Comparison of ENCODE assay signal across 24 cellular contexts in the genomic region with DNA sequence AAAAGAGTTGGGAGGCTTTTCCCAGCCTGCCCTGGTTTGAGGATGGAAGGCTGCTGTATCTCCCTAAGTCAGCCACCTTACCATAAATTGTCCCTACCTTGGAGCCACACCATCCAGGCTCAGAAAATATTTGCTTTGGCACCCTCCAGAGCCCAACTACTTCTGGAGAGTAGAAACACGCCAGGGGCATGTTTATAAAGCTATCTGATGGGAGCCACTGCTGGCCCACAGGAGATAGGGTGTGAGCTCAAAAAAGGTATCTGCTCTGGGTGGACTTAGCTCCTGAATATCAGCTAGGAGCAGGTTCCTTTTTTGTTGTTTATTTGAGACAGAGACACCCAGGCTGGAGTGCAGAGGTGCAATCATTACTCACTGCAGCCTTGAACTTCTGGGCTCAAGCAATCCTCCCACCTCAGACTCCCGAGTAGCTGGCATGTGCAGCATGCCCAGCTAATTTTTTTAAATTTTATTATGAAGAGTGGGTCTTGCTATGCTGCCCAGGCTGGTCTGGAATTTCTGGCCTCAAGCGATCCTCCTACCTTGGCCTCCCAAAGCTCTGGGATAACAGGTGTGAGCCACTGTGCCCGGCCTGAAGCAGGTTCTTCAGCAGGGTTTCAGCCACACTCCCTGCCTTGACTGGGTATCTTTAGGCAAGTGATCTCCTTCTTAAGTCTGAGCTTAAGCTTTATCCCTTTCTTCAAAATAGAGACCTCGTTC.
"Had no signal": no experiment of that assay in that cellular context is flagged by ENCODE, and none has a peak within 500 bp of the region (broad histone marks: within the 10 kb centered on the region; RNA-seq: fewer than 3 reads in every experiment).

No MANE protein-coding gene starts in this region.

- H3K9me3 ChIP-seq: esophagus squamous epithelium, lower lobe of right lung, right atrium auricular region, thoracic aorta, upper lobe of right lung, uterus had no signal

- H3K4me1 ChIP-seq: esophagus squamous epithelium, heart right ventricle, left ventricle myocardium inferior, lower lobe of right lung, parathyroid adenoma, right atrium auricular region, spleen, tibial nerve, upper lobe of right lung, uterus had no signal

- H3K4me3 Mint-ChIP-seq: effector memory CD8-positive, alpha-beta T cell; naive thymus-derived CD8-positive, alpha-beta T cell had no signal

- H3K27me3 ChIP-seq: esophagus squamous epithelium, right atrium auricular region, tibial nerve, upper lobe of right lung, uterus had no signal

- H3K36me3 ChIP-seq: esophagus squamous epithelium, heart right ventricle, left ventricle myocardium inferior, lower lobe of right lung, right atrium auricular region, spleen, thoracic aorta, tibial nerve, upper lobe of right lung, uterus had no signal

- H3K4me3 ChIP-seq: esophagus squamous epithelium, heart right ventricle, left ventricle myocardium inferior, lower lobe of right lung, right atrium auricular region, skin epidermis, spleen, thoracic aorta, tibial nerve, upper lobe of right lung, uterus had no signal

- H3K27ac Mint-ChIP-seq: effector memory CD8-positive, alpha-beta T cell; naive thymus-derived CD8-positive, alpha-beta T cell; progenitor cell of endocrine pancreas had no signal

- ATAC-seq: effector memory CD8-positive, alpha-beta T cell; lower lobe of right lung; naive thymus-derived CD8-positive, alpha-beta T cell; stimulated activated naive CD8-positive, alpha-beta T cell treated with anti-CD3 and anti-CD28 coated beads, Interleukin-15, Interleukin-2, amounts not matched to agents 100 U/mL and 50 U/mL, for 24 hours; upper lobe of right lung had no signal

- DNase-seq: cerebellar nuclear complex; cortex of kidney; effector memory CD8-positive, alpha-beta T cell; erythroblast; esophagus squamous epithelium; foreskin melanocyte; glutamatergic neuron; hippocampal formation; left ventricle myocardium inferior; lower lobe of right lung; naive thymus-derived CD8-positive, alpha-beta T cell; spleen; stimulated activated CD4-positive, alpha-beta T cell treated with anti-CD3 and anti-CD28 coated beads, Interleukin-2, amount 100 ng/mL, for 48 hours; stimulated activated CD8-positive, alpha-beta memory T cell treated with anti-CD3 and anti-CD28 coated beads, Interleukin-4, amount 100 ng/mL, for 48 hours; stimulated activated naive CD8-positive, alpha-beta T cell treated with anti-CD3 and anti-CD28 coated beads, Interleukin-15, Interleukin-2, amounts not matched to agents 100 U/mL and 50 U/mL, for 24 hours; upper lobe of right lung; uterus had no signal

- H3K27ac ChIP-seq: esophagus squamous epithelium, heart right ventricle, left ventricle myocardium inferior, lower lobe of right lung, parathyroid adenoma, right atrium auricular region, skin epidermis, spleen, thoracic aorta, tibial nerve, upper lobe of right lung, uterus had no signal

- H3K9ac ChIP-seq: parathyroid adenoma had no signal

- H3K4me1 Mint-ChIP-seq: naive thymus-derived CD8-positive, alpha-beta T cell had no signal

- H3K36me3 Mint-ChIP-seq: naive thymus-derived CD8-positive, alpha-beta T cell had no signal
